ENCODE assay signal across 20 cellular contexts in the genomic region with DNA sequence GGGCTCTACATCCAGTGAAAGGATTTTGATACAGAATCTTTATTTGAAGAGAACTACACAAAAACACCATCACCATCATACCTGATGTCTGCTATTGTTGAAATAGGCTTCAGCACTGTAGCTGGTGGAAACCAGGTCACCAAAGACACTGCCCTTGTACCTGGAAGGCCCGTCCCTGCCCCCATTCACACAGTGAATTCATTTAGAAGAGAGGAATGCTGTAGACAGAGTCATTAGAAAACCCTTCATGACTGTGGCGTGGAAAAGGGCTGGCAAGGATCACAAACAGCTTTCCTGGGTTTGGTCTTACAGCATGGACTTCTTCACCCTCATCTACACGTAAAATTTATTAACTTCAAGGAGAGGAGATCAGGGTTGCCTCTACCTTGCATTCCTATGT.
DNase-seq lines count a peak whose midpoint lies in the region; FAIRE-seq and TF ChIP-seq lines count a peak whose summit lies in the region.
"Had no signal": no experiment of that assay in that cellular context is flagged by ENCODE, and none has a peak within 500 bp of the region (broad histone marks: within the 10 kb centered on the region; RNA-seq: fewer than 3 reads in every experiment).

No MANE protein-coding gene starts in this region.

- no peak for FAIRE-seq in H1 (lab: Jason Lieb, UNC)
- FAIRE-seq in HTR-8/SVneo (lab: Jason Lieb, UNC) = no peak
- FAIRE-seq: GM12878, GM18507 had no signal

- no peaks in the 10 kb centered on the region for H3K36me3 Mint-ChIP-seq in HFFc6 (ENCODE audit: low read depth)
- H3K36me3 Mint-ChIP-seq: CD4-positive, CD25-positive, alpha-beta regulatory T cell; CD8-positive, alpha-beta T cell had no signal

- peaks cover 31% of the 10 kb centered on the region for H3K4me1 Mint-ChIP-seq in HFFc6 (ENCODE audit: low read depth)
- H3K4me1 Mint-ChIP-seq: B cell; CD4-positive, CD25-positive, alpha-beta regulatory T cell had no signal

- no peak overlapping the region for H4K5ac ChIP-seq in H1 (ENCODE audit: insufficient read length, low read depth, low read length)

- H3K36me3 ChIP-seq in H1 (ENCODE audit: control insufficient read depth in 2 of 4, insufficient read depth in 4 of 4, low read length in 3 of 4) = no peaks in the 10 kb centered on the region
- H3K36me3 ChIP-seq in smooth muscle cell (ENCODE audit: low read depth) = no peaks in the 10 kb centered on the region
- no peaks in the 10 kb centered on the region for H3K36me3 ChIP-seq in brain microvascular endothelial cell (replicated peaks)
- no peaks in the 10 kb centered on the region for H3K36me3 ChIP-seq in A673 (ENCODE audit: insufficient read depth, low read length, poor library complexity, severe bottlenecking)
- H3K36me3 ChIP-seq: BLaER1 had no signal

- TF ChIP-seq CTCF in H1 (IDR thresholded peaks at IDR 0.05; ENCODE audit: control extremely low read depth in 1 of 3, insufficient read depth in 1 of 3, low read depth in 1 of 3, low read length in 3 of 3) (no peak), smooth muscle cell (IDR thresholded peaks at IDR 0.05; ENCODE audit: borderline replicate concordance, insufficient read depth, poor library complexity, severe bottlenecking) (no peak), brain microvascular endothelial cell (IDR thresholded peaks at IDR 0.05; ENCODE audit: low read depth, low read length, missing control alignments) (no peak), HFFc6 (IDR thresholded peaks at IDR 0.05) (no peak), A673 (conservative IDR thresholded peaks at IDR 0.05; ENCODE audit: low read depth, low read length) (no peak)

- H3K4me3 Mint-ChIP-seq in HFFc6 = no peak overlapping the region
- H3K4me3 Mint-ChIP-seq: B cell; CD4-positive, CD25-positive, alpha-beta regulatory T cell; CD8-positive, alpha-beta T cell had no signal

- no peak overlapping the region for H3K4me2 ChIP-seq in H1 (ENCODE audit: insufficient read depth in 1 of 2, low read depth in 2 of 2, low read length in 2 of 2)
- H3K4me2 ChIP-seq in smooth muscle cell = no peak overlapping the region
- H3K4me2 ChIP-seq: BLaER1 had no signal

- no peak overlapping the region for H2AK5ac ChIP-seq in H1 (ENCODE audit: low read depth, low read length)

- no peak for TF ChIP-seq POLR2A in H1 (IDR thresholded peaks at IDR 0.05; ENCODE audit: control extremely low read depth in 1 of 2, low read depth in 2 of 2, low read length in 2 of 2)

- no peak overlapping the region for H2BK15ac ChIP-seq in H1 (ENCODE audit: low read length)

- H2BK12ac ChIP-seq in H1 (ENCODE audit: low read depth, low read length) = no peak overlapping the region

- no peak overlapping the region for H3K23ac ChIP-seq in H1 (ENCODE audit: insufficient read length)

- DNase-seq in H1 (ENCODE audit: low read depth in 1 of 2, low spot score in 2 of 2) (no peak), islet precursor cell (peak; percentile 74), renal cortical epithelial cell (ENCODE audit: low read depth) (peak; percentile 2), smooth muscle cell (lab: John Stamatoyannopoulos, UW; ENCODE audit: unreplicated experiment) (no peak), brain microvascular endothelial cell (no peak), HFFc6 (no peak), HTR-8/SVneo (ENCODE audit: insufficient read length, low spot score) (no peak), A673 (ENCODE audit: low spot score) (no peak)
- DNase-seq: Caco-2; CD4-positive, CD25-positive, alpha-beta regulatory T cell; CD8-positive, alpha-beta T cell; DMS153; GDM1; GOT3; H7 had no signal

- H3K9ac ChIP-seq in H1 (replicated peaks in 1 of 4; ENCODE audit: extremely low read depth in 1 of 4, low read depth in 3 of 4, low read length in 3 of 4) = no peak overlapping the region
- H3K9ac ChIP-seq in smooth muscle cell (ENCODE audit: low read depth) = no peak overlapping the region
- H3K9ac ChIP-seq: BLaER1 had no signal

- H3K27ac ChIP-seq in H1 (ENCODE audit: low read depth, low read length) (no peak overlapping the region), smooth muscle cell (ENCODE audit: low read depth) (no peak overlapping the region), brain microvascular endothelial cell (no peak overlapping the region), A673 (ENCODE audit: low read depth, low read length, poor library complexity, severe bottlenecking) (no peak overlapping the region)
- H3K27ac ChIP-seq: BLaER1, C4-2B had no signal

- no peak overlapping the region for H2BK5ac ChIP-seq in H1 (ENCODE audit: low read depth, low read length)

- no peaks in the 10 kb centered on the region for H3F3A ChIP-seq in smooth muscle cell (ENCODE audit: low read depth)

- WGBS in H1 (ENCODE audit: extremely low coverage in 1 of 2, insufficient coverage in 1 of 2, insufficient read length in 1 of 2, insufficient replicate concordance in 2 of 2, low coverage in 1 of 2, low lambda C conversion rate in 2 of 2, missing lambda C conversion rate in 1 of 2), 2 experiments = 85% methylated on average over 3 of the region's 3 CpGs; no CpG with 5 or more reads in 1 of the 2 experiments
- 73% methylated on average over 3 of the region's 3 CpGs for WGBS in smooth muscle cell (ENCODE audit: low lambda C conversion rate)

- H3K4me1 ChIP-seq in H1 (replicated peaks in 1 of 4; ENCODE audit: control insufficient read depth in 3 of 4, insufficient read depth in 4 of 4, low read length in 3 of 4) (peaks cover 0 to 8% (median 5%) of the 10 kb centered on the region in 4 experiments; a peak in 5 of 7 replicates), smooth muscle cell (ENCODE audit: low read depth) (no peaks in the 10 kb centered on the region), A673 (ENCODE audit: insufficient read depth, low read length, poor library complexity, severe bottlenecking) (no peaks in the 10 kb centered on the region)
- H3K4me1 ChIP-seq: BLaER1, Caco-2 had no signal

- H4K8ac ChIP-seq in H1 (ENCODE audit: extremely low read depth, insufficient read depth, low read length) = no peak overlapping the region

- BruUV-seq in A673 (replicated peaks; lab: Mats Ljungman, UMichigan) = no TSS peak

- no peaks in the 10 kb centered on the region; the same call in 1 of the 2 replicates for H3K23me2 ChIP-seq in H1 (ENCODE audit: low read depth, low read length)

- no peak overlapping the region for H3K14ac ChIP-seq in H1 (ENCODE audit: insufficient read length)

- no peak overlapping the region for H3K4ac ChIP-seq in H1 (replicated peaks; ENCODE audit: insufficient read length, low read depth, low read length)

- POLR2A ChIA-PET in H1 (lab: Charles Lee; ENCODE audit: partially characterized antibody) (interaction anchor here (0.6 kb wide), 1 partner anchor 13 kb away, joined by 3 read pairs; no protein-coding TSS in a partner anchor), A673 (lab: Charles Lee; ENCODE audit: low non-redundant PET) (no interaction called here)

- H2BK20ac ChIP-seq in H1 (ENCODE audit: low read length) = no peak overlapping the region

- H3K79me1 ChIP-seq in H1 (ENCODE audit: low read depth, low read length) = no peaks in the 10 kb centered on the region

- in situ Hi-C loops in brain microvascular endothelial cell (cut with HindIII; ENCODE audit: low pct_ligation_motif_present, low sequenced_read_pairs) = no loop called here

- no peaks in the 10 kb centered on the region; the same call in 1 of the 2 replicates for H3K27me3 Mint-ChIP-seq in HFFc6 (ENCODE audit: insufficient read depth)
- H3K27me3 Mint-ChIP-seq: B cell had no signal

- CTCF ChIA-PET in H1 (lab: Charles Lee; ENCODE audit: partially characterized antibody) = interaction anchor here (1.8 kb wide), 1 partner anchor 9 kb away, joined by 7 read pairs; no protein-coding TSS in a partner anchor
- CTCF ChIA-PET in A673 (lab: Charles Lee) = no interaction called here

- intact Hi-C loops in A673 (cut with micrococcal nuclease; ENCODE audit: unreplicated experiment) = no loop called here

- H2BK120ac ChIP-seq in H1 (replicated peaks; ENCODE audit: low read depth, low read length) = no peak overlapping the region

- H3K27me3 ChIP-seq in H1 (replicated peaks in 1 of 4; ENCODE audit: control insufficient read depth in 3 of 4, extremely low read depth in 1 of 4, insufficient read depth in 3 of 4, low read length in 3 of 4) (no peaks in the 10 kb centered on the region), smooth muscle cell (ENCODE audit: low read depth) (no peaks in the 10 kb centered on the region), brain microvascular endothelial cell (replicated peaks) (no peaks in the 10 kb centered on the region), A673 (replicated peaks; ENCODE audit: insufficient read depth, low read depth, low read length, poor library complexity) (no peaks in the 10 kb centered on the region)
- H3K27me3 ChIP-seq: BLaER1 had no signal

- H3K27ac Mint-ChIP-seq in HFFc6 = no peak overlapping the region
- H3K27ac Mint-ChIP-seq: B cell; CD4-positive, CD25-positive, alpha-beta regulatory T cell; CD8-positive, alpha-beta T cell had no signal

- H3K79me2 ChIP-seq in H1 (ENCODE audit: control insufficient read depth in 1 of 2, insufficient read depth in 2 of 2, low read length in 2 of 2) (no peaks in the 10 kb centered on the region), smooth muscle cell (ENCODE audit: low read depth) (no peaks in the 10 kb centered on the region)

- no peak overlapping the region for H3K4me3 ChIP-seq in H1 (ENCODE audit: extremely low read depth in 1 of 4, insufficient read depth in 2 of 4, low read depth in 3 of 4, low read length in 4 of 4)
- H3K4me3 ChIP-seq in smooth muscle cell = no peak overlapping the region
- no peak overlapping the region for H3K4me3 ChIP-seq in brain microvascular endothelial cell (ENCODE audit: low read depth, low read length)
- H3K4me3 ChIP-seq in A673 (ENCODE audit: low read depth, low read length, poor library complexity, severe bottlenecking) = no peak overlapping the region
- H3K4me3 ChIP-seq: BLaER1, GM12878 had no signal

- no peak for TF ChIP-seq EP300 in H1 (IDR thresholded peaks at IDR 0.05; ENCODE audit: borderline replicate concordance in 1 of 2, low read depth in 2 of 2, low read length in 2 of 2)

- no peaks in the 10 kb centered on the region for H3K9me3 Mint-ChIP-seq in HFFc6
- H3K9me3 Mint-ChIP-seq: CD8-positive, alpha-beta T cell had no signal

- no peak for TF ChIP-seq RAD21 in H1 (IDR thresholded peaks at IDR 0.05 in 1 of 2, conservative IDR thresholded peaks at IDR 0.05 in 1 of 2; ENCODE audit: low read depth in 2 of 2, low read length in 2 of 2)

- H4K20me1 ChIP-seq in H1 (replicated peaks in 1 of 2; ENCODE audit: control insufficient read depth in 1 of 2, insufficient read depth in 2 of 2, low read length in 2 of 2) = no peaks in the 10 kb centered on the region
- no peaks in the 10 kb centered on the region for H4K20me1 ChIP-seq in smooth muscle cell (ENCODE audit: low read depth)
- H4K20me1 ChIP-seq: BLaER1 had no signal

- H3K56ac ChIP-seq in H1 (replicated peaks; ENCODE audit: insufficient read length, low read depth, low read length) = no peak overlapping the region

- H3K9me3 ChIP-seq in H1 (ENCODE audit: insufficient read depth in 2 of 2, low read depth in 1 of 2, low read length in 1 of 2) (no peaks in the 10 kb centered on the region), smooth muscle cell (replicated peaks; ENCODE audit: low read depth) (no peaks in the 10 kb centered on the region), A673 (ENCODE audit: low read depth, low read length, poor library complexity, severe bottlenecking) (no peaks in the 10 kb centered on the region)
- H3K9me3 ChIP-seq: BLaER1 had no signal

- peak overlapping the region; percentile 43; the same call in 1 of the 2 replicates for H2AFZ ChIP-seq in H1 (ENCODE audit: low read length)
- peak overlapping the region; percentile 26 for H2AFZ ChIP-seq in smooth muscle cell (ENCODE audit: low read depth)

- H4K91ac ChIP-seq in H1 (replicated peaks; ENCODE audit: insufficient read length, low read length) = no peak overlapping the region

- H3K18ac ChIP-seq in H1 (ENCODE audit: extremely low read depth, low read length) = no peak overlapping the region

Comparison
In these comparisons a context has a peak if more than half of its experiments do, and no peak if none do; other contexts are left out.
1. DNase-seq: peak in islet precursor cell (single experiment) and renal cortical epithelial cell (single experiment); none in H1 (0 of 2), smooth muscle cell (single experiment), brain microvascular endothelial cell (single experiment), HFFc6 (single experiment), HTR-8/SVneo (single experiment) and A673 (single experiment).